ENCODE assay signal across 15 cellular contexts in genomic region chr2:88813612-88814011, GRCh38.
DNase-seq lines count a peak whose midpoint lies in the region; ATAC-seq, FAIRE-seq and TF ChIP-seq lines count a peak whose summit lies in the region.
"Had no signal": no experiment of that assay in that cellular context is flagged by ENCODE, and none has a peak within 500 bp of the region (broad histone marks: within the 10 kb centered on the region; RNA-seq: fewer than 3 reads in every experiment).

No MANE protein-coding gene starts in this region.

- dilution Hi-C loops in keratinocyte (cut with MboI; ENCODE audit: extremely low pct_ligation_motif_present, low sequenced_read_pairs): no loop called here

- FAIRE-seq in bronchial epithelial cell (lab: Jason Lieb, UNC) (no peak), keratinocyte (lab: Jason Lieb, UNC) (no peak)

- no peaks in the 10 kb centered on the region for H3K9me1 ChIP-seq in keratinocyte (ENCODE audit: control insufficient read depth, extremely low read depth, insufficient read depth, low read length)

- H2AFZ ChIP-seq in keratinocyte (ENCODE audit: control insufficient read depth, low read length): no peak overlapping the region

- no peaks in the 10 kb centered on the region for H4K20me1 ChIP-seq in keratinocyte (ENCODE audit: control insufficient read depth, extremely low read depth, insufficient read depth, low read length)

- H3K4me3 ChIP-seq in bronchial epithelial cell (ENCODE audit: low read depth, low read length) (no peak overlapping the region), keratinocyte (ENCODE audit: control insufficient read depth in 2 of 3, extremely low read depth in 1 of 3, insufficient read depth in 2 of 3, low read depth in 1 of 3, low read length in 3 of 3) (no peak overlapping the region), foreskin fibroblast (ENCODE audit: low read depth in 1 of 2, low read length in 2 of 2) (no peak overlapping the region)
- H3K4me3 ChIP-seq: gastrocnemius medialis, HAP-1, mucosa of descending colon had no signal

- no peaks in the 10 kb centered on the region for H3K79me2 ChIP-seq in keratinocyte (ENCODE audit: control insufficient read depth, insufficient read depth, low read length)

- DNase-seq in GM10266 (ENCODE audit: extremely low spot score) (peak; percentile 28), KBM-7 (peak; percentile 11), bronchial epithelial cell (ENCODE audit: low read depth) (no peak), keratinocyte (ENCODE audit: low read depth, low spot score) (no peak), foreskin fibroblast (no peak), GM19240 (ENCODE audit: insufficient read length, low spot score) (no peak)
- DNase-seq: activated naive CD4-positive, alpha-beta T cell; anterior cingulate cortex; cerebellar nuclear complex; gastrocnemius medialis; mucosa of descending colon had no signal

- peaks cover 3% of the 10 kb centered on the region for H3K4me1 ChIP-seq in keratinocyte (ENCODE audit: control insufficient read depth, extremely low read depth, insufficient read depth, low read length)
- H3K4me1 ChIP-seq: gastrocnemius medialis, HAP-1 had no signal

- peak; percentile 45 for TF ChIP-seq CTCF in GM10266 (IDR thresholded peaks at IDR 0.05; ENCODE audit: control insufficient read depth, insufficient read depth, low read depth, missing control alignments)
- peak; percentile 14 for TF ChIP-seq CTCF in bronchial epithelial cell (IDR thresholded peaks at IDR 0.05; ENCODE audit: insufficient read depth, low read length, severe bottlenecking)
- TF ChIP-seq CTCF in keratinocyte (optimal IDR thresholded peaks at IDR 0.05 in 1 of 3, IDR thresholded peaks at IDR 0.05 in 1 of 3, conservative IDR thresholded peaks at IDR 0.05 in 1 of 3; ENCODE audit: extremely low read depth in 1 of 3, insufficient read depth in 2 of 3, low read length in 3 of 3): peak; percentile 15 to 53 (median 36)
- no peak for TF ChIP-seq CTCF in foreskin fibroblast (IDR thresholded peaks at IDR 0.05; ENCODE audit: low read depth, low read length)

- in situ Hi-C loops in KBM-7 (cut with MboI; ENCODE audit: low pct_unique_long_range_greater_than_20kb, low sequenced_read_pairs): no loop called here

- no peak overlapping the region for H3K27ac ChIP-seq in keratinocyte (ENCODE audit: control insufficient read depth, insufficient read depth, low read length)
- H3K27ac ChIP-seq: gastrocnemius medialis had no signal

- no peak overlapping the region for H3K9ac ChIP-seq in keratinocyte (ENCODE audit: control insufficient read depth, extremely low read depth, insufficient read depth, low read length)

- H3K9me3 ChIP-seq in keratinocyte (ENCODE audit: control insufficient read depth, low read depth, low read length): no peaks in the 10 kb centered on the region
- H3K9me3 ChIP-seq: gastrocnemius medialis, HAP-1 had no signal

- H3K4me2 ChIP-seq in keratinocyte (ENCODE audit: control insufficient read depth, extremely low read depth, insufficient read depth, low read depth, low read length): no peak overlapping the region

- H3K27me3 ChIP-seq in bronchial epithelial cell (ENCODE audit: control insufficient read depth, insufficient read depth, low read length) (no peaks in the 10 kb centered on the region), keratinocyte (ENCODE audit: control insufficient read depth, extremely low read depth, insufficient read depth, low read length) (no peaks in the 10 kb centered on the region)
- H3K27me3 ChIP-seq: gastrocnemius medialis had no signal

- ATAC-seq in GM21528 (IDR thresholded peaks at IDR 0.05; ENCODE audit: low FRiP score, unreplicated experiment): no peak
- ATAC-seq: gastrocnemius medialis, left lobe of liver, mucosa of descending colon, Right ventricle myocardium inferior had no signal

- H3K36me3 ChIP-seq in bronchial epithelial cell (ENCODE audit: control insufficient read depth, insufficient read depth, low read length) (no peaks in the 10 kb centered on the region), keratinocyte (ENCODE audit: control insufficient read depth in 2 of 2, extremely low read depth in 1 of 2, insufficient read depth in 2 of 2, low read length in 2 of 2) (no peaks in the 10 kb centered on the region)
- H3K36me3 ChIP-seq: gastrocnemius medialis, HAP-1 had no signal

Comparison
In these comparisons a context has a peak if more than half of its experiments do, and no peak if none do; other contexts are left out.
1. DNase-seq: peak in GM10266 (single experiment) and KBM-7 (single experiment); none in bronchial epithelial cell (single experiment), keratinocyte (single experiment), foreskin fibroblast (0 of 2) and GM19240 (single experiment).